Comparison of ENCODE assay signal across 8 cellular contexts in genomic region chr17:731943-732787, GRCh38. TPM values are rescaled to one million over a fixed set of nuclear protein-coding genes. Genes with fewer than 3 reads are reported as not detected.
DNase-seq lines count a peak whose midpoint lies in the region; ATAC-seq and TF ChIP-seq lines count a peak whose summit lies in the region.

Gene TLCD3A (plus strand): TSS chr17:732596. CDS start chr17:732648, 52 bp downstream.

- DNase-seq in 8988T (peak; percentile 71), SK-N-DZ (ENCODE audit: low spot score) (peak; percentile 41), amygdala (lab: John Stamatoyannopoulos, UW) (peak in 36 of 56 donors; percentile 8 to 75 (median 39)), heart right ventricle (peak; percentile 63 to 78)

- ATAC-seq in GM18505 (IDR thresholded peaks at IDR 0.05; ENCODE audit: unreplicated experiment), result peak; percentile 66
- ATAC-seq in HG03175 (IDR thresholded peaks at IDR 0.05; ENCODE audit: unreplicated experiment), result peak; percentile 48
- ATAC-seq in heart right ventricle, result peak; percentile 62 to 88 (median 75)
- no peak for ATAC-seq in GM21528 (IDR thresholded peaks at IDR 0.05; ENCODE audit: low FRiP score, unreplicated experiment)

- 0 to 1% methylated on average over 62 to 121 of the region's 121 CpGs for WGBS in heart right ventricle, 2 donors

- peak; percentile 28 for TF ChIP-seq POLR2A in GM18505 (IDR thresholded peaks at IDR 0.05; ENCODE audit: borderline replicate concordance, extremely low read depth, insufficient read depth, insufficient read length)

- H3K79me2 ChIP-seq in parathyroid adenoma, result no peaks in the 10 kb centered on the region

- H3K36me3 ChIP-seq in heart right ventricle, result peaks cover 0 to 22% (median 0%) of the 10 kb centered on the region in 9 donors
- H3K36me3 ChIP-seq in parathyroid adenoma (ENCODE audit: control insufficient read depth, insufficient read depth, low read length), result no peaks in the 10 kb centered on the region

- H3K27me3 ChIP-seq in heart right ventricle (peaks cover 0 to 12% (median 0%) of the 10 kb centered on the region in 7 donors), parathyroid adenoma (ENCODE audit: control insufficient read depth, insufficient read depth, low read length) (no peaks in the 10 kb centered on the region)

- peak within 1 kb of the TSS; percentile 85 for H3K4me2 ChIP-seq in parathyroid adenoma (ENCODE audit: low read length)

- no peak for TF ChIP-seq CTCF in heart right ventricle (IDR thresholded peaks at IDR 0.05)
- TF ChIP-seq CTCF in parathyroid adenoma (IDR thresholded peaks at IDR 0.05), result no peak

- H3K9ac ChIP-seq in parathyroid adenoma, result peak within 1 kb of the TSS; percentile 61

- peak within 1 kb of the TSS in 9 of 10 donors; percentile 65 to 89 (median 83) for H3K27ac ChIP-seq in heart right ventricle
- H3K27ac ChIP-seq in parathyroid adenoma, result peak within 1 kb of the TSS; percentile 15

- H3K4me3 ChIP-seq in heart right ventricle (peak within 1 kb of the TSS; percentile 63 to 95 (median 78)), parathyroid adenoma (ENCODE audit: low read depth, low read length) (peak within 1 kb of the TSS; percentile 59)

- H3K4me1 ChIP-seq in heart right ventricle (peaks cover 0 to 25% (median 17%) of the 10 kb centered on the region in 9 donors), parathyroid adenoma (peaks cover 4% of the 10 kb centered on the region)

- peak within 1 kb of the TSS; percentile 98 for H2AFZ ChIP-seq in parathyroid adenoma

- intact Hi-C loops in heart right ventricle (cut with DNase I), result no loop called here

- H3K9me3 ChIP-seq in heart right ventricle, result no peaks in the 10 kb centered on the region
- no peaks in the 10 kb centered on the region for H3K9me3 ChIP-seq in parathyroid adenoma (ENCODE audit: control insufficient read depth, low read length)

RNA-seq across cellular contexts. Expression of gene TLCD3A, which starts in this region (rescaled TPM):
- 11.3 and 14.6 TPM in 2 replicates for polyA plus RNA-seq in SK-N-DZ (2014; cell fraction: cytosol; rRNA removed)
- 10.8 and 18.1 TPM in 2 replicates for polyA plus RNA-seq in SK-N-DZ (2014; cell fraction: nucleus; rRNA removed)
- total RNA-seq in heart right ventricle, result 1 to 10 TPM; 1.3 to 4.5 (median 2.6) TPM
- 1 to 10 TPM; 1.1 to 3.0 TPM for polyA plus RNA-seq in heart right ventricle
